15 cellular contexts compared by ENCODE assay signal in genomic region chrX:136055651-136056221, GRCh38.
DNase-seq lines count a peak whose midpoint lies in the region; ATAC-seq and TF ChIP-seq lines count a peak whose summit lies in the region.
"Had no signal": no experiment of that assay in that cellular context is flagged by ENCODE, and none has a peak within 500 bp of the region (broad histone marks: within the 10 kb centered on the region; RNA-seq: fewer than 3 reads in every experiment).

No MANE protein-coding gene starts in this region.

- H3K27ac ChIP-seq in upper lobe of right lung: peak overlapping the region; percentile 60
- H3K27ac ChIP-seq: PC-9, spleen had no signal

- no peaks in the 10 kb centered on the region for H3K9me3 Mint-ChIP-seq in stimulated activated naive CD8-positive, alpha-beta T cell treated with anti-CD3 and anti-CD28 coated beads, Interleukin-15, amount 100 ng/mL, for 72 hours
- H3K9me3 Mint-ChIP-seq: activated naive CD4-positive, alpha-beta T cell treated with anti-CD3 and anti-CD28 coated beads for 36 hours; stimulated activated naive B cell treated with anti-CD40 and anti-IgM and Interleukin-4, amounts not matched to agents 10 μg/mL and 1 μg/mL and 100 μg/mL, for 72 hours; WTC11 had no signal

- DNase-seq in MV-4-11 (lab: John Stamatoyannopoulos, UW) (peak; percentile 1), epidermal melanocyte (ENCODE audit: insufficient read length, low spot score) (peak; percentile 16), mucosa of descending colon (peak in 1 of 3 donors; percentile 7), upper lobe of right lung (no peak), GM19238 (ENCODE audit: insufficient read length, low spot score) (no peak)
- no peak for DNase-seq in stimulated activated naive CD8-positive, alpha-beta T cell treated with anti-CD3 and anti-CD28 coated beads, Interleukin-15, amount 100 ng/mL, for 72 hours
- DNase-seq: activated naive CD4-positive, alpha-beta T cell treated with anti-CD3 and anti-CD28 coated beads for 36 hours; GDM1; NCI-H2029 treated with DMSO at 0.1 percent for 48 hours; PC-9; spleen; stimulated activated naive B cell treated with anti-CD40 and anti-IgM and Interleukin-4, amounts not matched to agents 10 μg/mL and 1 μg/mL and 100 μg/mL, for 72 hours had no signal

- H3K4me1 ChIP-seq in mucosa of descending colon (ENCODE audit: low read depth): no peaks in the 10 kb centered on the region
- H3K4me1 ChIP-seq in upper lobe of right lung: no peaks in the 10 kb centered on the region
- H3K4me1 ChIP-seq: spleen had no signal

- H3K27me3 ChIP-seq in upper lobe of right lung: no peaks in the 10 kb centered on the region
- H3K27me3 ChIP-seq: spleen had no signal

- no peaks in the 10 kb centered on the region for H3K36me3 ChIP-seq in mucosa of descending colon (ENCODE audit: low read depth)
- no peaks in the 10 kb centered on the region for H3K36me3 ChIP-seq in upper lobe of right lung
- H3K36me3 ChIP-seq: spleen had no signal

- H3K9me3 ChIP-seq in mucosa of descending colon: no peaks in the 10 kb centered on the region
- no peaks in the 10 kb centered on the region for H3K9me3 ChIP-seq in upper lobe of right lung
- H3K9me3 ChIP-seq: spleen had no signal

- ATAC-seq in mucosa of descending colon (peak; percentile 48), upper lobe of right lung (peak; percentile 35), HG02759 (IDR thresholded peaks at IDR 0.05; ENCODE audit: unreplicated experiment) (no peak)
- no peak for ATAC-seq in stimulated activated naive CD8-positive, alpha-beta T cell treated with anti-CD3 and anti-CD28 coated beads, Interleukin-15, amount 100 ng/mL, for 72 hours
- ATAC-seq: left lobe of liver; stimulated activated naive B cell treated with anti-CD40 and anti-IgM and Interleukin-4, amounts not matched to agents 10 μg/mL and 1 μg/mL and 100 μg/mL, for 72 hours; WTC11 had no signal

- H3K27ac Mint-ChIP-seq in stimulated activated naive CD8-positive, alpha-beta T cell treated with anti-CD3 and anti-CD28 coated beads, Interleukin-15, amount 100 ng/mL, for 72 hours: no peak overlapping the region
- H3K27ac Mint-ChIP-seq: activated naive CD4-positive, alpha-beta T cell treated with anti-CD3 and anti-CD28 coated beads for 36 hours; stimulated activated naive B cell treated with anti-CD40 and anti-IgM and Interleukin-4, amounts not matched to agents 10 μg/mL and 1 μg/mL and 100 μg/mL, for 72 hours; WTC11 had no signal

- H3K27me3 Mint-ChIP-seq in stimulated activated naive CD8-positive, alpha-beta T cell treated with anti-CD3 and anti-CD28 coated beads, Interleukin-15, amount 100 ng/mL, for 72 hours: no peaks in the 10 kb centered on the region

- no peaks in the 10 kb centered on the region for H3K4me1 Mint-ChIP-seq in stimulated activated naive CD8-positive, alpha-beta T cell treated with anti-CD3 and anti-CD28 coated beads, Interleukin-15, amount 100 ng/mL, for 72 hours
- H3K4me1 Mint-ChIP-seq: stimulated activated naive B cell treated with anti-CD40 and anti-IgM and Interleukin-4, amounts not matched to agents 10 μg/mL and 1 μg/mL and 100 μg/mL, for 72 hours had no signal

- no peak overlapping the region for H3K4me3 ChIP-seq in mucosa of descending colon
- H3K4me3 ChIP-seq in upper lobe of right lung: no peak overlapping the region
- H3K4me3 ChIP-seq: PC-9, spleen had no signal

- no peak overlapping the region for H3K4me3 Mint-ChIP-seq in stimulated activated naive CD8-positive, alpha-beta T cell treated with anti-CD3 and anti-CD28 coated beads, Interleukin-15, amount 100 ng/mL, for 72 hours
- H3K4me3 Mint-ChIP-seq: activated naive CD4-positive, alpha-beta T cell treated with anti-CD3 and anti-CD28 coated beads for 36 hours; stimulated activated naive B cell treated with anti-CD40 and anti-IgM and Interleukin-4, amounts not matched to agents 10 μg/mL and 1 μg/mL and 100 μg/mL, for 72 hours; WTC11 had no signal

- intact Hi-C loops in mucosa of descending colon (cut with DNase I, micrococcal nuclease): no loop called here
- intact Hi-C loops in upper lobe of right lung (cut with DNase I): no loop called here

- TF ChIP-seq CTCF in mucosa of descending colon (IDR thresholded peaks at IDR 0.05) (no peak), upper lobe of right lung (IDR thresholded peaks at IDR 0.05) (no peak)

Comparison
In these comparisons a context has a peak if more than half of its experiments do, and no peak if none do; other contexts are left out.
1. DNase-seq: peak in MV-4-11 (single experiment) and epidermal melanocyte (single experiment); none in upper lobe of right lung (single experiment), GM19238 (single experiment) and stimulated activated naive CD8-positive, alpha-beta T cell treated with anti-CD3 and anti-CD28 coated beads, Interleukin-15, amount 100 ng/mL, for 72 hours (0 of 2).
2. ATAC-seq: peak in mucosa of descending colon (single experiment) and upper lobe of right lung (single experiment); none in HG02759 (single experiment) and stimulated activated naive CD8-positive, alpha-beta T cell treated with anti-CD3 and anti-CD28 coated beads, Interleukin-15, amount 100 ng/mL, for 72 hours (single experiment).